Comparison of ENCODE assay signal across 20 cellular contexts in the genomic region with DNA sequence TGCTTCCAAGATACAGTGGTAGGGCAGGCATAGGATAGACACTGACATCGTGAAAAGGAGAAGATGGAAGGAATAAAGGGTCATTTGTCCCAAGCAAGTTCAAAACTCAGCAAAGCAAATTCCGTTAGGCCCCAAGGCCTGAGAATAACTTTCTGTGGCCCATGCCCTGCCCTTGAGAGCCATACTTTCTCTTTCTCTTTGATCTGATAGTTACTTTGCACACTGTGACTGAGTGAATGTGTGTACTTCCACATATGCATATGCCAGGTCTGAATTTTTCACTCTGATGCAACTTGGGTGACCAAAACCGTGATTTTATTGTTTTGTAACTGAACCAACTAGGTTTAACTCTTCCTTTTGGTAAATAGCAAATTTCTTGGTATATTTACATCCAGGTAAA.
"Had no signal": no experiment of that assay in that cellular context is flagged by ENCODE, and none has a peak within 500 bp of the region (broad histone marks: within the 10 kb centered on the region; RNA-seq: fewer than 3 reads in every experiment).

No MANE protein-coding gene starts in this region.

- FAIRE-seq: keratinocyte had no signal

- H3K27me3 ChIP-seq: brain microvascular endothelial cell, foreskin keratinocyte, neutrophil, ovary, spleen, upper lobe of left lung had no signal

- H3K9me3 ChIP-seq: neutrophil, ovary, prostate gland, upper lobe of left lung had no signal

- H3K4me3 ChIP-seq: ovary, prostate gland, spleen, upper lobe of left lung had no signal

- H3K36me3 ChIP-seq: brain microvascular endothelial cell, neutrophil, ovary, prostate gland, spleen, upper lobe of left lung had no signal

- H3K27ac ChIP-seq: brain microvascular endothelial cell, foreskin keratinocyte, neutrophil, ovary, prostate gland, spleen, upper lobe of left lung, VCaP had no signal

- H3K4me1 ChIP-seq: foreskin keratinocyte, prostate gland, spleen, upper lobe of left lung had no signal

- ATAC-seq: activated CD4-positive, CD25-positive, alpha-beta regulatory T cell treated with anti-CD3 and anti-CD28 coated beads, Interleukin-2, amount 50 U/mL, for 24 hours; activated CD8-positive, alpha-beta memory T cell treated with anti-CD3 and anti-CD28 coated beads, Interleukin-2, amount 10 ng/mL, durations not matched to agents 7 days and 5 days; activated CD8-positive, alpha-beta T cell treated with anti-CD3 and anti-CD28 coated beads for 36 hours; foreskin keratinocyte; left colon had no signal

- DNase-seq: activated CD4-positive, alpha-beta T cell treated with anti-CD3 and anti-CD28 coated beads, Interleukin-2, amount 10 ng/mL, durations not matched to agents 24 days and 14 days; activated CD8-positive, alpha-beta memory T cell treated with anti-CD3 and anti-CD28 coated beads, Interleukin-2, amount 10 ng/mL, durations not matched to agents 7 days and 5 days; activated CD8-positive, alpha-beta T cell treated with anti-CD3 and anti-CD28 coated beads for 36 hours; activated gamma-delta T cell; anterior cingulate cortex; brain microvascular endothelial cell; effector memory CD4-positive, alpha-beta T cell; foreskin keratinocyte; left colon; mesenchymal stem cell; ovary; spleen; stimulated activated CD4-positive, alpha-beta T cell treated with anti-CD3 and anti-CD28 coated beads, Interleukin-4, amount 100 ng/mL, for 24 hours; stimulated activated naive CD4-positive, alpha-beta T cell treated with Interleukin-2 at 50 U/mL for 16 hours; upper lobe of left lung had no signal
